8 cellular contexts compared by ENCODE assay signal in the genomic region with DNA sequence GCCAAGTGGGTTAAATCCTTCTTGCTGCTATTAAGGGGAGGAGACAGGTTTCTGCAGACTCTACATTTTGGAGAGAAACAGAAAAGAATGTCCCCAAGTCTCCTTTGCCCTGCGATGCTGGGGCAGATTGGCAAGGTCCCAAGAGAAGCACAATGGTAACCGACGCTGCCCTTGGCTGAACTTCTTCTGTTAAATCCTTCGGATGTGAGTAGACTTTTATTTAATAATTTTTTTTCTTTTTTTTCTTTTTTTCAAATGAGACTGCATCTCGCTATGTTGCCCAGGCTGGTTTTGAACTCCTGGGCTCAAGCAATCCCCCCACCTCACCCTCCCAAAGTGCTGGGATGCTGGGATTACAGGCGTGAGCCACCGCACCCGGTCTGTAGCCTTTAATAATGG. TPM values are rescaled to one million over a fixed set of nuclear protein-coding genes. Genes with fewer than 3 reads are reported as not detected.
DNase-seq lines count a peak whose midpoint lies in the region; ATAC-seq and TF ChIP-seq lines count a peak whose summit lies in the region.

No MANE protein-coding gene starts in this region.

- H3K9me3 Mint-ChIP-seq in activated naive CD4-positive, alpha-beta T cell treated with anti-CD3 and anti-CD28 coated beads, Interleukin-2, amount 50 U/mL, for 24 hours, result no peaks in the 10 kb centered on the region
- H3K9me3 Mint-ChIP-seq in activated CD4-positive, alpha-beta memory T cell treated with anti-CD3 and anti-CD28 coated beads, Interleukin-2, amount 10 ng/mL, durations not matched to agents 7 days and 5 days, result no peaks in the 10 kb centered on the region
- H3K9me3 Mint-ChIP-seq in immature natural killer cell, result peaks cover 0 to 8% (median 0%) of the 10 kb centered on the region in 6 donors

- no peaks in the 10 kb centered on the region for H3K9me3 ChIP-seq in testis

- CTCF ChIA-PET in activated CD4-positive, alpha-beta memory T cell treated with anti-CD3 and anti-CD28 coated beads, Interleukin-2, amount 10 ng/mL, durations not matched to agents 7 days and 5 days (lab: Charles Lee), result interaction anchor here (1.3 to 5.3 kb wide), 2 partner anchors 49 to 71 kb away, joined by 3 to 29 read pairs; no protein-coding TSS in a partner anchor

- WGBS in testis, 2 donors, result 11 to 19% methylated on average over 8 of the region's 8 CpGs

- no peaks in the 10 kb centered on the region for H3K27me3 ChIP-seq in testis

- peaks cover 20% of the 10 kb centered on the region for H3K4me1 ChIP-seq in testis

- H3K27ac ChIP-seq in testis, result peak overlapping the region in 1 of 2 donors; percentile 95

- peak overlapping the region; percentile 72 for H3K4me3 Mint-ChIP-seq in activated naive CD4-positive, alpha-beta T cell treated with anti-CD3 and anti-CD28 coated beads, Interleukin-2, amount 50 U/mL, for 24 hours
- H3K4me3 Mint-ChIP-seq in activated CD4-positive, alpha-beta memory T cell treated with anti-CD3 and anti-CD28 coated beads, Interleukin-2, amount 10 ng/mL, durations not matched to agents 7 days and 5 days, result peak overlapping the region; percentile 87
- peak overlapping the region; percentile 90 to 99 (median 92) for H3K4me3 Mint-ChIP-seq in immature natural killer cell

- peaks cover 53% of the 10 kb centered on the region for H3K4me1 Mint-ChIP-seq in activated naive CD4-positive, alpha-beta T cell treated with anti-CD3 and anti-CD28 coated beads, Interleukin-2, amount 50 U/mL, for 24 hours
- peaks cover 51% of the 10 kb centered on the region for H3K4me1 Mint-ChIP-seq in activated CD4-positive, alpha-beta memory T cell treated with anti-CD3 and anti-CD28 coated beads, Interleukin-2, amount 10 ng/mL, durations not matched to agents 7 days and 5 days
- peaks cover 37 to 47% of the 10 kb centered on the region in 2 donors for H3K4me1 Mint-ChIP-seq in immature natural killer cell

- H3K27me3 Mint-ChIP-seq in activated naive CD4-positive, alpha-beta T cell treated with anti-CD3 and anti-CD28 coated beads, Interleukin-2, amount 50 U/mL, for 24 hours, result peaks cover 2% of the 10 kb centered on the region
- peaks cover 8% of the 10 kb centered on the region for H3K27me3 Mint-ChIP-seq in activated CD4-positive, alpha-beta memory T cell treated with anti-CD3 and anti-CD28 coated beads, Interleukin-2, amount 10 ng/mL, durations not matched to agents 7 days and 5 days
- H3K27me3 Mint-ChIP-seq in immature natural killer cell (ENCODE audit: low read depth in 3 of 3), result peaks cover 25 to 38% (median 36%) of the 10 kb centered on the region in 3 donors

- POLR2A ChIA-PET in activated CD4-positive, alpha-beta memory T cell treated with anti-CD3 and anti-CD28 coated beads, Interleukin-2, amount 10 ng/mL, durations not matched to agents 7 days and 5 days (lab: Charles Lee), result interaction anchor here (1.1 to 2.4 kb wide), 3 partner anchors 20 to 256 kb away, joined by 3 to 15 read pairs (median 3); partner anchors contain the start of genes MRPL58 and SLC25A19

- ATAC-seq in GM21825 (IDR thresholded peaks at IDR 0.05; ENCODE audit: unreplicated experiment) (no peak), HG03460 (IDR thresholded peaks at IDR 0.05; ENCODE audit: unreplicated experiment) (no peak), GM21786 (IDR thresholded peaks at IDR 0.05; ENCODE audit: unreplicated experiment) (no peak)

- peak overlapping the region; percentile 71 to 72 for H3K4me3 ChIP-seq in testis

- no peak for TF ChIP-seq CTCF in testis (IDR thresholded peaks at IDR 0.05)

- no peak overlapping the region for H3K27ac Mint-ChIP-seq in activated naive CD4-positive, alpha-beta T cell treated with anti-CD3 and anti-CD28 coated beads, Interleukin-2, amount 50 U/mL, for 24 hours
- H3K27ac Mint-ChIP-seq in activated CD4-positive, alpha-beta memory T cell treated with anti-CD3 and anti-CD28 coated beads, Interleukin-2, amount 10 ng/mL, durations not matched to agents 7 days and 5 days, result no peak overlapping the region
- peak overlapping the region in 1 of 6 donors; percentile 86 for H3K27ac Mint-ChIP-seq in immature natural killer cell

- intact Hi-C loops in testis (cut with DNase I; ENCODE audit: low total_unique reads), result no loop called here

- no peaks in the 10 kb centered on the region for H3K36me3 Mint-ChIP-seq in activated naive CD4-positive, alpha-beta T cell treated with anti-CD3 and anti-CD28 coated beads, Interleukin-2, amount 50 U/mL, for 24 hours
- peaks cover 3% of the 10 kb centered on the region for H3K36me3 Mint-ChIP-seq in activated CD4-positive, alpha-beta memory T cell treated with anti-CD3 and anti-CD28 coated beads, Interleukin-2, amount 10 ng/mL, durations not matched to agents 7 days and 5 days (ENCODE audit: low read depth)
- peaks cover 0 to 8% (median 0%) of the 10 kb centered on the region in 3 donors for H3K36me3 Mint-ChIP-seq in immature natural killer cell

- no peak for TF ChIP-seq POLR2A in testis (IDR thresholded peaks at IDR 0.05)

- no peaks in the 10 kb centered on the region for H3K36me3 ChIP-seq in testis (ENCODE audit: low read depth, missing control alignments)

- DNase-seq in activated naive CD4-positive, alpha-beta T cell (lab: John Stamatoyannopoulos, UW), result no peak
- no peak for DNase-seq in activated CD4-positive, alpha-beta memory T cell treated with anti-CD3 and anti-CD28 coated beads, Interleukin-2, amount 10 ng/mL, durations not matched to agents 7 days and 5 days
- peak in 1 of 3 donors; percentile 10 for DNase-seq in immature natural killer cell
- DNase-seq in testis, result peak; percentile 43

RNA-seq across cellular contexts. Expression of gene ATP5PD, which starts 13.9 kb away (rescaled TPM):
- 100 to 1,000 TPM; 242 TPM for total RNA-seq in activated CD4-positive, alpha-beta memory T cell treated with anti-CD3 and anti-CD28 coated beads, Interleukin-2, amount 10 ng/mL, durations not matched to agents 7 days and 5 days
- polyA plus RNA-seq in immature natural killer cell (100 to 1,000 TPM; 257 to 366 (median 261) TPM), testis (ENCODE audit: insufficient read depth, low read depth, low replicate concordance) (190 TPM)
- total RNA-seq in testis, result 100 to 1,000 TPM; 126 to 148 TPM

RNA-seq across cellular contexts. Expression of gene KCTD2, which starts 14.1 kb away (rescaled TPM):
- 10 to 100 TPM; 24.2 to 24.9 TPM for total RNA-seq in activated CD4-positive, alpha-beta memory T cell treated with anti-CD3 and anti-CD28 coated beads, Interleukin-2, amount 10 ng/mL, durations not matched to agents 7 days and 5 days
- polyA plus RNA-seq in immature natural killer cell (1 to 10 TPM; 2.3 to 6.0 (median 4.4) TPM), testis (ENCODE audit: insufficient read depth, low read depth, low replicate concordance) (88.9 TPM)
- total RNA-seq in testis, result 100 to 1,000 TPM; 122 to 135 TPM

RNA-seq across cellular contexts. Expression of gene MRPL58, which starts 20.4 kb away (rescaled TPM):
- total RNA-seq in activated CD4-positive, alpha-beta memory T cell treated with anti-CD3 and anti-CD28 coated beads, Interleukin-2, amount 10 ng/mL, durations not matched to agents 7 days and 5 days, result 10 to 100 TPM; 45.4 to 49.6 TPM
- polyA plus RNA-seq in immature natural killer cell, result 10 to 100 TPM; 32.4 to 52.3 (median 47.1) TPM
- total RNA-seq in testis, result 10 to 100 TPM; 24.3 to 38.1 TPM
- 20.9 TPM for polyA plus RNA-seq in testis (ENCODE audit: insufficient read depth, low read depth, low replicate concordance)

RNA-seq across cellular contexts. Expression of gene CDR2L, which starts 45.5 kb away (rescaled TPM):
- under 1 TPM; 0.50 to 0.63 TPM for total RNA-seq in activated CD4-positive, alpha-beta memory T cell treated with anti-CD3 and anti-CD28 coated beads, Interleukin-2, amount 10 ng/mL, durations not matched to agents 7 days and 5 days
- polyA plus RNA-seq in immature natural killer cell, result not detected
- 10 to 100 TPM; 39.5 to 39.6 TPM for total RNA-seq in testis
- polyA plus RNA-seq in testis (ENCODE audit: insufficient read depth, low read depth, low replicate concordance), result 16.6 TPM

RNA-seq across cellular contexts. Expression of gene SLC16A5, which starts 54.9 kb away (rescaled TPM):
- 10 to 100 TPM; 10.4 TPM for total RNA-seq in activated CD4-positive, alpha-beta memory T cell treated with anti-CD3 and anti-CD28 coated beads, Interleukin-2, amount 10 ng/mL, durations not matched to agents 7 days and 5 days
- polyA plus RNA-seq in immature natural killer cell (1 to 10 TPM; 1.5 to 2.1 (median 1.5) TPM), testis (ENCODE audit: insufficient read depth, low read depth, low replicate concordance) (6.9 TPM)
- total RNA-seq in testis, result 10 to 100 TPM in 1 of 2 donors, 1 to 10 TPM in 1; 6.4 to 11.1 TPM

Comparison
In these comparisons a context has a peak if more than half of its experiments do, and no peak if none do; other contexts are left out.
1. RNA of gene KCTD2, which starts 14.1 kb away (total RNA-seq): 122 to 135 TPM in testis; 24.2 to 24.9 TPM in activated CD4-positive, alpha-beta memory T cell treated with anti-CD3 and anti-CD28 coated beads, Interleukin-2, amount 10 ng/mL, durations not matched to agents 7 days and 5 days; every median in the first group is over 4 times any median in the second.
2. Peak in every context shown above with its lines, with median percentiles within 50 percentile points of each other: H3K4me3 Mint-ChIP-seq.